ENCODE assay signal across 1 cellular context in the genomic region with DNA sequence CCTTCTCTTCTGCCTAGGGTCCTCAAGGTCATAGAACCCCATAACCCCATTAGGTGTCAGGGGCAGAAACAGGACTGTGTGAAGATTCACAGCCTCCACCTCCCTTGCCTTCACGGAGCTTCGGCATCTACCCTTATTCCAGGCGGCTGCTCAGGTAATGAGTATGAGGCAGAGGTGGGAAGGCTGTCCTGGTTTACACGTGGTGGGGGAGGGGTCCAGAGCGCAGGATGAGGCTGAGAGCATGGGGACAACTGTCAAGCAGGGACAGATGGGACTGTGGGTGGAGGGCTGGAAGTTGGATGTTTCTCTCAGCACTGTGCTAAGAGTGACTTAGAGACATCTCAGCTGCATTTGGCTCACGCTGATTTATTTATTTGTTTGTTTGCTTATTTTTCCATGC.
TF ChIP-seq lines count a peak whose summit lies in the region.

No MANE protein-coding gene starts in this region.

TF ChIP-seq in H1, 55 proteins besides CTCF, POLR2A, EP300 and RAD21:
- TF ChIP-seq, protein P1, sequence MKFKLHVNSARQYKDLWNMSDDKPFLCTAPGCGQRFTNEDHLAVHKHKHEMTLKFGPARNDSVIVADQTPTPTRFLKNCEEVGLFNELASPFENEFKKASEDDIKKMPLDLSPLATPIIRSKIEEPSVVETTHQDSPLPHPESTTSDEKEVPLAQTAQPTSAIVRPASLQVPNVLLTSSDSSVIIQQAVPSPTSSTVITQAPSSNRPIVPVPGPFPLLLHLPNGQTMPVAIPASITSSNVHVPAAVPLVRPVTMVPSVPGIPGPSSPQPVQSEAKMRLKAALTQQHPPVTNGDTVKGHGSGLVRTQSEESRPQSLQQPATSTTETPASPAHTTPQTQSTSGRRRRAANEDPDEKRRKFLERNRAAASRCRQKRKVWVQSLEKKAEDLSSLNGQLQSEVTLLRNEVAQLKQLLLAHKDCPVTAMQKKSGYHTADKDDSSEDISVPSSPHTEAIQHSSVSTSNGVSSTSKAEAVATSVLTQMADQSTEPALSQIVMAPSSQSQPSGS (IDR thresholded peaks at IDR 0.05; ENCODE audit: low read length) = no peak
- no peak for TF ChIP-seq HDAC6 (IDR thresholded peaks at IDR 0.05; ENCODE audit: low read depth, low read length)
- no peak for TF ChIP-seq EGR1 (IDR thresholded peaks at IDR 0.05; ENCODE audit: borderline replicate concordance, low read depth, low read length)
- TF ChIP-seq KDM4A (IDR thresholded peaks at IDR 0.05; ENCODE audit: low read depth, low read length, severe bottlenecking) = no peak
- TF ChIP-seq SP1 (IDR thresholded peaks at IDR 0.05; ENCODE audit: low read depth, low read length) = no peak
- no peak for TF ChIP-seq CEBPB (IDR thresholded peaks at IDR 0.05; ENCODE audit: low read depth, low read length)
- no peak for TF ChIP-seq FOSL1 (IDR thresholded peaks at IDR 0.05; ENCODE audit: insufficient read depth, low read depth, low read length)
- no peak for TF ChIP-seq POU5F1 (IDR thresholded peaks at IDR 0.05; ENCODE audit: low read depth, low read length)
- TF ChIP-seq SP2 (IDR thresholded peaks at IDR 0.05; ENCODE audit: low read length) = no peak
